ENCODE assay signal across 9 cellular contexts in genomic region chr3:53350652-53351051, GRCh38. TPM values are rescaled to one million over a fixed set of nuclear protein-coding genes. Genes with fewer than 3 reads are reported as not detected.
DNase-seq lines count a peak whose midpoint lies in the region; FAIRE-seq and TF ChIP-seq lines count a peak whose summit lies in the region.
"Had no signal": no experiment of that assay in that cellular context is flagged by ENCODE, and none has a peak within 500 bp of the region (broad histone marks: within the 10 kb centered on the region; RNA-seq: fewer than 3 reads in every experiment).

No MANE protein-coding gene starts in this region.

- DNase-seq in Caco-2 (peak; percentile 65 to 78), HT1080 (ENCODE audit: low read depth) (peak; percentile 24), kidney epithelial cell (ENCODE audit: low read depth) (no peak), dedifferentiated amniotic fluid mesenchymal stem cell (ENCODE audit: extremely low spot score) (no peak), RCC 7860 (ENCODE audit: low spot score) (no peak), NCI-H510A treated with DMSO at 0.1 percent for 48 hours (lab: John Stamatoyannopoulos, UW) (no peak), stomach (no peak)
- DNase-seq: sigmoid colon had no signal

- H3K4me1 Mint-ChIP-seq in Caco-2 (ENCODE audit: low read depth, unreplicated experiment), result peaks cover 20% of the 10 kb centered on the region

- H3K4me2 ChIP-seq in SU-DHL-6 (ENCODE audit: low read depth, low read length, poor library complexity, severe bottlenecking), result no peak overlapping the region

- WGBS in stomach, 5 donors, result 8 to 15% (median 12%) methylated on average over 3 of the region's 3 CpGs

- no peaks in the 10 kb centered on the region for H4K20me1 ChIP-seq in SU-DHL-6 (ENCODE audit: low read depth, low read length)

- intact Hi-C loops in Caco-2 (cut with micrococcal nuclease; ENCODE audit: unreplicated experiment) (loop anchor here (1.0 to 5.0 kb wide), 2 partner anchors 51 to 128 kb away; no protein-coding TSS in a partner anchor), stomach (cut with DNase I; ENCODE audit: low total_unique reads) (no loop called here)

- no peaks in the 10 kb centered on the region for H3K36me3 ChIP-seq in Caco-2 (ENCODE audit: control insufficient read depth, insufficient read depth, low read length)
- H3K36me3 ChIP-seq in SU-DHL-6 (ENCODE audit: low read length), result no peaks in the 10 kb centered on the region
- H3K36me3 ChIP-seq in kidney epithelial cell (ENCODE audit: control insufficient read depth, insufficient read depth, low read length), result no peaks in the 10 kb centered on the region
- H3K36me3 ChIP-seq in stomach, result no peaks in the 10 kb centered on the region
- H3K36me3 ChIP-seq: sigmoid colon had no signal

- no peaks in the 10 kb centered on the region for H3K27me3 Mint-ChIP-seq in Caco-2 (ENCODE audit: insufficient read depth, unreplicated experiment)

- TF ChIP-seq CTCF in Caco-2 (IDR thresholded peaks at IDR 0.05; ENCODE audit: insufficient read depth in 1 of 2, low read depth in 1 of 2, low read length in 1 of 2, severe bottlenecking in 1 of 2, unreplicated experiment in 1 of 2), result peak; percentile 22 to 63
- peak; percentile 17 for TF ChIP-seq CTCF in SU-DHL-6 (IDR thresholded peaks at IDR 0.05; ENCODE audit: insufficient read depth, low read length, poor library complexity, severe bottlenecking)
- TF ChIP-seq CTCF in kidney epithelial cell (IDR thresholded peaks at IDR 0.05; ENCODE audit: insufficient read depth, low read length, poor library complexity, severe bottlenecking), result peak; percentile 27
- no peak for TF ChIP-seq CTCF in stomach (IDR thresholded peaks at IDR 0.05)

- no peak overlapping the region for H3K4me3 ChIP-seq in Caco-2 (ENCODE audit: low read depth, low read length)
- H3K4me3 ChIP-seq in SU-DHL-6 (ENCODE audit: insufficient read depth, low read length, poor library complexity, severe bottlenecking), result no peak overlapping the region
- no peak overlapping the region for H3K4me3 ChIP-seq in kidney epithelial cell (ENCODE audit: low read depth, low read length)
- no peak overlapping the region for H3K4me3 ChIP-seq in stomach
- H3K4me3 ChIP-seq: sigmoid colon had no signal

- peaks cover 25% of the 10 kb centered on the region for H3K4me1 ChIP-seq in Caco-2
- peaks cover 0 to 19% (median 16%) of the 10 kb centered on the region in 4 donors for H3K4me1 ChIP-seq in stomach

- CTCF ChIA-PET in Caco-2 (lab: Charles Lee), result interaction anchor here (1.0 to 1.3 kb wide), 2 partner anchors 131 to 148 kb away, joined by 3 read pairs; no protein-coding TSS in a partner anchor

- peaks cover 3% of the 10 kb centered on the region; the same call in 1 of the 2 replicates for H3K9me3 ChIP-seq in Caco-2
- H3K9me3 ChIP-seq in SU-DHL-6 (ENCODE audit: insufficient read depth, low read length), result no peaks in the 10 kb centered on the region
- H3K9me3 ChIP-seq in stomach, result no peaks in the 10 kb centered on the region
- H3K9me3 ChIP-seq: sigmoid colon had no signal

- no peaks in the 10 kb centered on the region for H3K9me3 Mint-ChIP-seq in Caco-2 (ENCODE audit: unreplicated experiment)

- POLR2A ChIA-PET in Caco-2 (lab: Charles Lee), result no interaction called here

- no peaks in the 10 kb centered on the region for H3F3A ChIP-seq in SU-DHL-6 (ENCODE audit: insufficient read depth)

- peaks cover 20% of the 10 kb centered on the region for H3K36me3 Mint-ChIP-seq in Caco-2 (ENCODE audit: insufficient read depth, unreplicated experiment)

- H3K27ac Mint-ChIP-seq in Caco-2 (ENCODE audit: unreplicated experiment), result peak overlapping the region; percentile 55

- H3K27me3 ChIP-seq in Caco-2 (replicated peaks; ENCODE audit: control insufficient read depth, insufficient read depth, low read length) (no peaks in the 10 kb centered on the region), SU-DHL-6 (ENCODE audit: low read length) (no peaks in the 10 kb centered on the region), kidney epithelial cell (ENCODE audit: control insufficient read depth, insufficient read depth, low read length) (no peaks in the 10 kb centered on the region), stomach (no peaks in the 10 kb centered on the region)
- H3K27me3 ChIP-seq: sigmoid colon had no signal

- H3K79me2 ChIP-seq in SU-DHL-6 (ENCODE audit: insufficient read depth, low read length), result peaks cover 16% of the 10 kb centered on the region

- H3K9ac ChIP-seq in SU-DHL-6 (ENCODE audit: low read length), result no peak overlapping the region

- no peak for FAIRE-seq in RCC 7860 (lab: Jason Lieb, UNC)

- no peak for TF ChIP-seq EP300 in stomach (IDR thresholded peaks at IDR 0.05)

- H3K27ac ChIP-seq in SU-DHL-6 (ENCODE audit: low read depth, low read length) (no peak overlapping the region), stomach (no peak overlapping the region)
- H3K27ac ChIP-seq: sigmoid colon had no signal

- no peak for TF ChIP-seq POLR2A in stomach (IDR thresholded peaks at IDR 0.05)

- H2AFZ ChIP-seq in SU-DHL-6 (ENCODE audit: low read depth, low read length, severe bottlenecking), result peak overlapping the region; percentile 8

- H3K4me3 Mint-ChIP-seq in Caco-2 (ENCODE audit: unreplicated experiment), result peak overlapping the region; percentile 48

- no TSS peak for BruUV-seq in Caco-2 (replicated peaks; lab: Mats Ljungman, UMichigan)

- H3K9me2 ChIP-seq in SU-DHL-6 (replicated peaks; ENCODE audit: insufficient read depth, low read length), result no peaks in the 10 kb centered on the region

RNA-seq across cellular contexts. Expression of gene DCP1A, which starts 3.3 kb away (rescaled TPM):
- total RNA-seq in Caco-2 (2022) (32.5 and 32.9 TPM in 2 replicates), kidney epithelial cell (15.6 and 21.0 TPM in 2 replicates), stomach (10 to 100 TPM; 10.7 to 20.6 (median 14.3) TPM)
- total RNA-seq in HT1080 (2014; rRNA removed; shearing (Covaris generic)), result 13.5 and 20.5 TPM in 2 replicates
- polyA plus RNA-seq in HT1080 (2015; cell fraction: cytosol; rRNA removed), result 10.1 and 13.5 TPM in 2 replicates
- 16.5 and 19.3 TPM in 2 replicates for polyA plus RNA-seq in HT1080 (2015; cell fraction: nucleus; rRNA removed)
- polyA plus RNA-seq in stomach, result 1 to 10 TPM; 4.5 to 8.7 (median 4.6) TPM

Comparison
In these comparisons a context has a peak if more than half of its experiments do, and no peak if none do; other contexts are left out.
1. DNase-seq: peak in Caco-2 (2 of 2) and HT1080 (single experiment); none in kidney epithelial cell (single experiment), dedifferentiated amniotic fluid mesenchymal stem cell (single experiment), RCC 7860 (single experiment), NCI-H510A treated with DMSO at 0.1 percent for 48 hours (single experiment) and stomach (single experiment).
2. CTCF ChIP-seq: peak in Caco-2 (2 of 2), SU-DHL-6 (single experiment) and kidney epithelial cell (single experiment); none in stomach (0 of 7).